In genomic region chr11:65305501-65306268, GRCh38 we compare ENCODE assay signal across 16 cellular contexts. TPM values are rescaled to one million over a fixed set of nuclear protein-coding genes. Genes with fewer than 3 reads are reported as not detected.
DNase-seq lines count a peak whose midpoint lies in the region; ATAC-seq and TF ChIP-seq lines count a peak whose summit lies in the region.
"Had no signal": no experiment of that assay in that cellular context is flagged by ENCODE, and none has a peak within 500 bp of the region (broad histone marks: within the 10 kb centered on the region; RNA-seq: fewer than 3 reads in every experiment).

No MANE protein-coding gene starts in this region.

- no peaks in the 10 kb centered on the region for H3K27me3 ChIP-seq in ascending aorta
- no peaks in the 10 kb centered on the region for H3K27me3 ChIP-seq in rectal smooth muscle tissue (ENCODE audit: control insufficient read depth, insufficient read depth, low read length)
- H3K27me3 ChIP-seq in foreskin keratinocyte: no peaks in the 10 kb centered on the region
- H3K27me3 ChIP-seq: uterus had no signal

- H3K36me3 ChIP-seq in ascending aorta: no peaks in the 10 kb centered on the region
- no peaks in the 10 kb centered on the region for H3K36me3 ChIP-seq in rectal smooth muscle tissue (ENCODE audit: control insufficient read depth, insufficient read depth, low read length)
- H3K36me3 ChIP-seq: uterus had no signal

- no peak for TF ChIP-seq CTCF in ascending aorta (IDR thresholded peaks at IDR 0.05)
- no peak for TF ChIP-seq CTCF in foreskin keratinocyte (conservative IDR thresholded peaks at IDR 0.05)

- H3K9me3 ChIP-seq in ascending aorta: no peaks in the 10 kb centered on the region
- H3K9me3 ChIP-seq: uterus had no signal

- H3K36me3 Mint-ChIP-seq in activated T-helper 2 cell treated with anti-CD3 and anti-CD28 coated beads, Interferon-gamma antibody, Interleukin-2, Interleukin-4, amounts not matched to agents 10 μg/mL and 5 μg/mL and 100 μg/mL, durations not matched to agents 14 hours and 24 hours and 36 hours (ENCODE audit: low read depth): peaks cover 15% of the 10 kb centered on the region

- intact Hi-C loops in ascending aorta (cut with DNase I): no loop called here
- intact Hi-C loops in activated T-helper 2 cell treated with anti-CD3 and anti-CD28 coated beads, Interferon-gamma antibody, Interleukin-2, Interleukin-4, amounts not matched to agents 10 μg/mL and 5 μg/mL and 100 μg/mL, durations not matched to agents 14 hours and 24 hours and 36 hours (cut with micrococcal nuclease): no loop called here

- no peak overlapping the region for H3K4me3 ChIP-seq in ascending aorta
- H3K4me3 ChIP-seq in rectal smooth muscle tissue (ENCODE audit: low read length): no peak overlapping the region
- H3K4me3 ChIP-seq: uterus had no signal

- H3K27ac ChIP-seq in ascending aorta (peak overlapping the region; percentile 34 to 63), rectal smooth muscle tissue (ENCODE audit: low read depth, low read length) (peak overlapping the region; percentile 78), foreskin keratinocyte (no peak overlapping the region)

- ATAC-seq in foreskin keratinocyte (no peak), HG02981 (IDR thresholded peaks at IDR 0.05; ENCODE audit: unreplicated experiment) (no peak)

- H3K4me1 ChIP-seq in ascending aorta (peaks cover 0 to 4% of the 10 kb centered on the region in 2 donors), rectal smooth muscle tissue (ENCODE audit: control insufficient read depth, insufficient read depth, low read length) (peaks cover 20% of the 10 kb centered on the region), foreskin keratinocyte (no peaks in the 10 kb centered on the region)

- no peaks in the 10 kb centered on the region for H3K4me1 Mint-ChIP-seq in activated T-helper 2 cell treated with anti-CD3 and anti-CD28 coated beads, Interferon-gamma antibody, Interleukin-2, Interleukin-4, amounts not matched to agents 10 μg/mL and 5 μg/mL and 100 μg/mL, durations not matched to agents 14 hours and 24 hours and 36 hours (ENCODE audit: low read depth)

- H3K4me3 Mint-ChIP-seq in activated T-helper 2 cell treated with anti-CD3 and anti-CD28 coated beads, Interferon-gamma antibody, Interleukin-2, Interleukin-4, amounts not matched to agents 10 μg/mL and 5 μg/mL and 100 μg/mL, durations not matched to agents 14 hours and 24 hours and 36 hours (ENCODE audit: low read depth): no peak overlapping the region

- DNase-seq in DMS53 treated with DMSO at 0.1 percent for 48 hours (lab: John Stamatoyannopoulos, UW; ENCODE audit: unreplicated experiment) (peak; percentile 29), ascending aorta (ENCODE audit: low spot score in 2 of 2) (no peak), glomerular visceral epithelial cell (ENCODE audit: extremely low spot score) (peak; percentile 39), foreskin keratinocyte (no peak), EL (no peak)
- DNase-seq in activated T-helper 2 cell treated with anti-CD3 and anti-CD28 coated beads, Interferon-gamma antibody, Interleukin-2, Interleukin-4, amounts not matched to agents 10 μg/mL and 5 μg/mL and 100 μg/mL, durations not matched to agents 14 hours and 24 hours and 36 hours (ENCODE audit: low spot score): no peak
- DNase-seq: activated CD4-positive, alpha-beta T cell treated with anti-CD3 and anti-CD28 coated beads, Interleukin-2, amount 50 U/mL, for 48 hours; activated naive CD4-positive, alpha-beta T cell treated with Interleukin-2 at 50 U/mL for 16 hours; effector CD8-positive, alpha-beta T cell; Kasumi-1; NCI-H2081; uterus had no signal

- H3K27ac Mint-ChIP-seq in activated T-helper 2 cell treated with anti-CD3 and anti-CD28 coated beads, Interferon-gamma antibody, Interleukin-2, Interleukin-4, amounts not matched to agents 10 μg/mL and 5 μg/mL and 100 μg/mL, durations not matched to agents 14 hours and 24 hours and 36 hours: no peak overlapping the region

- H3K9me3 Mint-ChIP-seq in activated T-helper 2 cell treated with anti-CD3 and anti-CD28 coated beads, Interferon-gamma antibody, Interleukin-2, Interleukin-4, amounts not matched to agents 10 μg/mL and 5 μg/mL and 100 μg/mL, durations not matched to agents 14 hours and 24 hours and 36 hours: no peaks in the 10 kb centered on the region

- no peaks in the 10 kb centered on the region for H3K27me3 Mint-ChIP-seq in activated T-helper 2 cell treated with anti-CD3 and anti-CD28 coated beads, Interferon-gamma antibody, Interleukin-2, Interleukin-4, amounts not matched to agents 10 μg/mL and 5 μg/mL and 100 μg/mL, durations not matched to agents 14 hours and 24 hours and 36 hours (ENCODE audit: low read depth)

- no peak overlapping the region for H3K9ac ChIP-seq in rectal smooth muscle tissue (ENCODE audit: low read length)

RNA-seq across cellular contexts. Expression of gene CDC42EP2, which starts 9.0 kb away (rescaled TPM):
- 20.6 TPM for total RNA-seq in ascending aorta
- 20.3 and 22.2 TPM in 2 replicates for total RNA-seq in foreskin keratinocyte
- polyA plus RNA-seq in foreskin keratinocyte: 26.2 and 31.5 TPM in 2 replicates
- 3.4 and 5.1 TPM in 2 replicates for total RNA-seq in activated T-helper 2 cell treated with anti-CD3 and anti-CD28 coated beads, Interferon-gamma antibody, Interleukin-2, Interleukin-4, amounts not matched to agents 10 μg/mL and 5 μg/mL and 100 μg/mL, durations not matched to agents 14 hours and 24 hours and 36 hours

RNA-seq across cellular contexts. Expression of gene DPF2, which starts 28.0 kb away (rescaled TPM):
- total RNA-seq in ascending aorta (70.9 TPM), foreskin keratinocyte (29.1 and 31.7 TPM in 2 replicates)
- 38.0 and 38.7 TPM in 2 replicates for polyA plus RNA-seq in foreskin keratinocyte
- total RNA-seq in activated T-helper 2 cell treated with anti-CD3 and anti-CD28 coated beads, Interferon-gamma antibody, Interleukin-2, Interleukin-4, amounts not matched to agents 10 μg/mL and 5 μg/mL and 100 μg/mL, durations not matched to agents 14 hours and 24 hours and 36 hours: 77.0 and 78.1 TPM in 2 replicates

RNA-seq across cellular contexts. Expression of gene POLA2, which starts 43.9 kb away (rescaled TPM):
- total RNA-seq in ascending aorta (27.4 TPM), foreskin keratinocyte (30.6 and 30.8 TPM in 2 replicates)
- polyA plus RNA-seq in foreskin keratinocyte: 39.8 and 42.7 TPM in 2 replicates
- 74.5 and 74.6 TPM in 2 replicates for total RNA-seq in activated T-helper 2 cell treated with anti-CD3 and anti-CD28 coated beads, Interferon-gamma antibody, Interleukin-2, Interleukin-4, amounts not matched to agents 10 μg/mL and 5 μg/mL and 100 μg/mL, durations not matched to agents 14 hours and 24 hours and 36 hours

RNA-seq across cellular contexts. Expression of gene TIGD3, which starts 48.9 kb away (rescaled TPM):
- total RNA-seq in ascending aorta (not detected), foreskin keratinocyte (0.07 and 0.14 TPM in 2 replicates)
- 0.10 and 0.13 TPM in 2 replicates for polyA plus RNA-seq in foreskin keratinocyte
- 1.3 and 1.6 TPM in 2 replicates for total RNA-seq in activated T-helper 2 cell treated with anti-CD3 and anti-CD28 coated beads, Interferon-gamma antibody, Interleukin-2, Interleukin-4, amounts not matched to agents 10 μg/mL and 5 μg/mL and 100 μg/mL, durations not matched to agents 14 hours and 24 hours and 36 hours
- total RNA-seq: mesenteric fat pad, skeletal muscle tissue had no signal

Comparison
In these comparisons a context has a peak if more than half of its experiments do, and no peak if none do; other contexts are left out.
1. DNase-seq: peak in DMS53 treated with DMSO at 0.1 percent for 48 hours (single experiment) and glomerular visceral epithelial cell (single experiment); none in ascending aorta (0 of 2), foreskin keratinocyte (0 of 2), activated T-helper 2 cell treated with anti-CD3 and anti-CD28 coated beads, Interferon-gamma antibody, Interleukin-2, Interleukin-4, amounts not matched to agents 10 μg/mL and 5 μg/mL and 100 μg/mL, durations not matched to agents 14 hours and 24 hours and 36 hours (single experiment) and EL (single experiment).